In the genomic region with DNA sequence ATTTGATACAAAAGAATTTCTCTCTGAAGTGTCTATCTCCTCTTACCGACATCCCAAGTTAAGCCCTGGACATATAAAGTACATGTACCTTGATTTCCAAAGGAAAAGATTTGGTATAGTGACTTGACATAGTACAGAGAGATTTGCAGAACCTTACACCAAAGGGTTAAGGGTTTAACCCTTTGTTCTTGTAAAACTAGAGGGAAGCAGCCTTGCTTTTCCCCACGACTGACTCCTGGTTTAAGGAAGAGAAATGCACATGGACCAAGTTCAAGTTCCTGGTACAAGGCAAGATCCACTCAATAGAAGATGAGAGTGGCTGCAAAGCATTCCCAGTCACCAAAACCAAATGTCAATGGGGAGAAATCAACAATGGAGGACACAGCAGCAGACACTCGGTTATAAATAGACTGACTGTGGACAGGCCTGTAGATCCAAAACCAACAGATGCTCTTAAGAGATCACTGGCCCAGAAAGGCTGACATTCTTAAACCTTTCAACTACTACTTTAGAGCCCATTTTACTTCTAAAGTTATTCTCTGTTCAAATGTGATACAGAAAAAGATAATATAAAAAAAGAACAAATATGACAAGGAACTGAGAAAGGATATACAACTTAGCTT, we compare ENCODE assay signal across 17 cellular contexts.
"Had no signal": no experiment of that assay in that cellular context is flagged by ENCODE, and none has a peak within 500 bp of the region (broad histone marks: within the 10 kb centered on the region; RNA-seq: fewer than 3 reads in every experiment).

No MANE protein-coding gene starts in this region.

- H3K27me3 ChIP-seq: foreskin keratinocyte, pancreas, spleen, upper lobe of right lung had no signal

- H3K4me3 Mint-ChIP-seq: activated naive CD8-positive, alpha-beta T cell treated with anti-CD3 and anti-CD28 coated beads, Interleukin-2, amount 10 ng/mL, durations not matched to agents 7 days and 5 days; neural crest cell had no signal

- H3K9me3 ChIP-seq: pancreas, spleen, upper lobe of right lung had no signal

- H3K4me1 ChIP-seq: foreskin keratinocyte, pancreas had no signal

- H3K27ac Mint-ChIP-seq: activated naive CD8-positive, alpha-beta T cell treated with anti-CD3 and anti-CD28 coated beads, Interleukin-2, amount 10 ng/mL, durations not matched to agents 7 days and 5 days had no signal

- FAIRE-seq: endothelial cell of umbilical vein, pancreas had no signal

- ATAC-seq: foreskin keratinocyte, left lobe of liver, pancreas, upper lobe of right lung had no signal

- H3K4me3 ChIP-seq: pancreas, spleen, upper lobe of right lung had no signal

- H3K27ac ChIP-seq: foreskin keratinocyte, pancreas, spleen, upper lobe of right lung had no signal

- DNase-seq: activated CD4-positive, alpha-beta T cell treated with anti-CD3 and anti-CD28 coated beads, Interleukin-2, amount 50 U/mL, for 1 hour; activated effector memory CD4-positive, alpha-beta T cell treated with anti-CD3 and anti-CD28 coated beads, Interleukin-2, amount 50 U/mL, for 16 hours; activated naive CD8-positive, alpha-beta T cell treated with anti-CD3 and anti-CD28 coated beads, Interleukin-2, amount 10 ng/mL, durations not matched to agents 7 days and 5 days; activated T-cell treated with anti-CD3 and anti-CD28 coated beads for 4 hours; anterior cingulate cortex; foreskin keratinocyte; islet precursor cell; mesenchymal stem cell; pancreas; retina; spleen; stimulated activated CD4-positive, alpha-beta T cell treated with anti-CD3 and anti-CD28 coated beads, Interleukin-1b, Interleukin-23, amount 100 ng/mL, for 48 hours; stimulated activated naive CD4-positive, alpha-beta T cell treated with Interleukin-2 at 50 U/mL for 16 hours; upper lobe of right lung had no signal

- H3K9me3 Mint-ChIP-seq: activated naive CD8-positive, alpha-beta T cell treated with anti-CD3 and anti-CD28 coated beads, Interleukin-2, amount 10 ng/mL, durations not matched to agents 7 days and 5 days; neural crest cell had no signal

- H3K27me3 Mint-ChIP-seq: activated naive CD8-positive, alpha-beta T cell treated with anti-CD3 and anti-CD28 coated beads, Interleukin-2, amount 10 ng/mL, durations not matched to agents 7 days and 5 days had no signal
